ENCODE assay signal across 1 cellular context in the genomic region with DNA sequence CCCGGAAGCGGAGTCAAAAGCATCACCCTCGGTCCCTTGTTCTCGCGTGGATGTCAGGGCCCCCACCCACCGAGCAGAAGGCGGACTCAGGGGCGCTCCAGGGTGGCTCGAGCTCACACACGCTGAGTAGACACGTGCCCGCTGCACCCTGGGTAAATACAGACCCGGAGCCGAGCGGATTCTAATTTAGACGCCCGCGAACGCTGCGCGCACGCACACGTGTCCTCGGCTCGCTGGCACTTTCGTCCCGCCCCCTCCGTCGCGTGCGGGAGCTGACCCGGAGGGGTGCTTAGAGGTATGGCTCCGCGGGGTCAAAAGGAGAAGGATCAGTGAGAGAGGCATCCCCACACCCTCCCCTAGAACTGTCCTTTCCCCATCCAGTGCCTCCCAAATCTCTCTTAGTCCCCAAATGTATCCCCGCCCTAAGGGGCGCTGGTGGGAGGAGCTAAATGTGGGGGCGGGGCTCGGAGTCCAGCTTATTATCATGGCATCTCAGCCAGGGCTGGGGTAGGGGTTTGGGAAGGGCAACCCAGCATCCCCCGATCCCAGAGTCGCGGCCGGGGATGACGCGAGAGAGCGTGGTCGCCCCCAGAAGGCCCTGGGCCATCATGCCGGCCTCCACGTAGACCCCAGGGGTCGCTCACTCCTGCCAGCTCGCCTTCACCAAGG.
A peak's percentile ranks its signal among the peaks of the same experiment; 100 is the strongest.
TF ChIP-seq lines count a peak whose summit lies in the region.

No MANE protein-coding gene starts in this region.

TF ChIP-seq in K562, 482 proteins besides CTCF, POLR2A, EP300 and RAD21 (continued from another document and continues in another):
- TF ChIP-seq, protein P1, sequence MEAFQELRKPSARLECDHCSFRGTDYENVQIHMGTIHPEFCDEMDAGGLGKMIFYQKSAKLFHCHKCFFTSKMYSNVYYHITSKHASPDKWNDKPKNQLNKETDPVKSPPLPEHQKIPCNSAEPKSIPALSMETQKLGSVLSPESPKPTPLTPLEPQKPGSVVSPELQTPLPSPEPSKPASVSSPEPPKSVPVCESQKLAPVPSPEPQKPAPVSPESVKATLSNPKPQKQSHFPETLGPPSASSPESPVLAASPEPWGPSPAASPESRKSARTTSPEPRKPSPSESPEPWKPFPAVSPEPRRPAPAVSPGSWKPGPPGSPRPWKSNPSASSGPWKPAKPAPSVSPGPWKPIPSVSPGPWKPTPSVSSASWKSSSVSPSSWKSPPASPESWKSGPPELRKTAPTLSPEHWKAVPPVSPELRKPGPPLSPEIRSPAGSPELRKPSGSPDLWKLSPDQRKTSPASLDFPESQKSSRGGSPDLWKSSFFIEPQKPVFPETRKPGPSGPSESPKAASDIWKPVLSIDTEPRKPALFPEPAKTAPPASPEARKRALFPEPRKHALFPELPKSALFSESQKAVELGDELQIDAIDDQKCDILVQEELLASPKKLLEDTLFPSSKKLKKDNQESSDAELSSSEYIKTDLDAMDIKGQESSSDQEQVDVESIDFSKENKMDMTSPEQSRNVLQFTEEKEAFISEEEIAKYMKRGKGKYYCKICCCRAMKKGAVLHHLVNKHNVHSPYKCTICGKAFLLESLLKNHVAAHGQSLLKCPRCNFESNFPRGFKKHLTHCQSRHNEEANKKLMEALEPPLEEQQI (IDR thresholded peaks at IDR 0.05): no peak
- TF ChIP-seq C11orf30 (IDR thresholded peaks at IDR 0.05; ENCODE audit: low read depth) (peak; percentile 50), NRF1 (conservative IDR thresholded peaks at IDR 0.05 in 1 of 2, IDR thresholded peaks at IDR 0.05 in 1 of 2) (peak; percentile 75 to 80), ZNF174 (CRISPR knock-in tag; IDR thresholded peaks at IDR 0.05) (no peak), HDGF (IDR thresholded peaks at IDR 0.05) (no peak), SAFB (IDR thresholded peaks at IDR 0.05; ENCODE audit: borderline replicate concordance, low read depth, low read length) (peak; percentile 84), MEF2A (IDR thresholded peaks at IDR 0.05; ENCODE audit: control insufficient read depth, low read depth, low read length) (0 out of 2 replicates have a peak, but pooled peaks have one; percentile 29), ZNF696 (CRISPR knock-in tag; conservative IDR thresholded peaks at IDR 0.05) (0 out of 2 replicates have a peak, but pooled peaks have one; percentile 33), DDX20 (tag; IDR thresholded peaks at IDR 0.05; ENCODE audit: low read depth) (no peak), MAFK (IDR thresholded peaks at IDR 0.05; ENCODE audit: low read length) (no peak), KLF13 (tag; IDR thresholded peaks at IDR 0.05; ENCODE audit: borderline replicate concordance, low read depth) (peak; percentile 86), PRMT5 (CRISPR knock-in tag; IDR thresholded peaks at IDR 0.05) (no peak), YBX1 (IDR thresholded peaks at IDR 0.05) (no peak), HDAC1 (IDR thresholded peaks at IDR 0.05) (peak in 1 of 2 experiments; percentile 78; a peak in 2 of 4 replicates), NR4A1 (CRISPR knock-in tag; IDR thresholded peaks at IDR 0.05) (0 out of 2 replicates have a peak, but pooled peaks have one; percentile 30), NR4A1 (tag; IDR thresholded peaks at IDR 0.05) (no peak), NR2C1 (IDR thresholded peaks at IDR 0.05) (peak; percentile 75), NR2C1 (tag; IDR thresholded peaks at IDR 0.05) (peak; percentile 32; the same call in 1 of the 2 replicates), ERF (CRISPR knock-in tag; IDR thresholded peaks at IDR 0.05) (peak; percentile 86; the same call in 1 of the 2 replicates), CHD2 (IDR thresholded peaks at IDR 0.05; ENCODE audit: low read depth, low read length) (peak; percentile 61; the same call in 1 of the 2 replicates), HDAC2 (IDR thresholded peaks at IDR 0.05) (0 out of 2 replicates have a peak, but pooled peaks have one; percentile 42), ELF2 (CRISPR knock-in tag; IDR thresholded peaks at IDR 0.05) (peak; percentile 71; the same call in 1 of the 2 replicates), ZC3H4 (CRISPR knock-in tag; IDR thresholded peaks at IDR 0.05; ENCODE audit: borderline replicate concordance) (0 out of 2 replicates have a peak, but pooled peaks have one; percentile 15), L3MBTL2 (IDR thresholded peaks at IDR 0.05) (peak; percentile 94), ZFP36 (IDR thresholded peaks at IDR 0.05; ENCODE audit: low read depth, low read length, partially characterized antibody) (no peak), POLR3G (IDR thresholded peaks at IDR 0.05; ENCODE audit: extremely low read depth, insufficient read length, insufficient replicate concordance) (no peak), CREB1 (IDR thresholded peaks at IDR 0.05) (peak; percentile 87), CREB1 (CRISPR knock-in tag; IDR thresholded peaks at IDR 0.05) (peak; percentile 54; the same call in 1 of the 2 replicates), STAG1 (CRISPR knock-in tag; IDR thresholded peaks at IDR 0.05; ENCODE audit: borderline replicate concordance) (0 out of 2 replicates have a peak, but pooled peaks have one; percentile 30), PCBP1 (IDR thresholded peaks at IDR 0.05; ENCODE audit: low read depth, low read length, poor library complexity, severe bottlenecking) (peak; percentile 43), ATF1 (CRISPR knock-in tag; IDR thresholded peaks at IDR 0.05) (peak; percentile 59), ATF1 (tag; IDR thresholded peaks at IDR 0.05) (peak; percentile 65), YY1 (IDR thresholded peaks at IDR 0.05; ENCODE audit: borderline replicate concordance in 1 of 3, control insufficient read depth in 1 of 3, extremely low read depth in 1 of 3, insufficient read depth in 3 of 3, insufficient read length in 1 of 3, insufficient replicate concordance in 2 of 3, low read depth in 1 of 3, low read length in 2 of 3) (peak in 2 of 3 experiments; percentile 51 to 76), ZBTB7A (IDR thresholded peaks at IDR 0.05; ENCODE audit: borderline replicate concordance, control insufficient read depth, low read depth, low read length) (peak; percentile 93)
- TF ChIP-seq, protein P2, sequence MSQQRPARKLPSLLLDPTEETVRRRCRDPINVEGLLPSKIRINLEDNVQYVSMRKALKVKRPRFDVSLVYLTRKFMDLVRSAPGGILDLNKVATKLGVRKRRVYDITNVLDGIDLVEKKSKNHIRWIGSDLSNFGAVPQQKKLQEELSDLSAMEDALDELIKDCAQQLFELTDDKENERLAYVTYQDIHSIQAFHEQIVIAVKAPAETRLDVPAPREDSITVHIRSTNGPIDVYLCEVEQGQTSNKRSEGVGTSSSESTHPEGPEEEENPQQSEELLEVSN (IDR thresholded peaks at IDR 0.05; ENCODE audit: borderline replicate concordance in 1 of 2, extremely low read depth in 1 of 2, insufficient read depth in 1 of 2, insufficient read length in 1 of 2, low read depth in 1 of 2, low read length in 1 of 2, poor library complexity in 1 of 2, severe bottlenecking in 1 of 2): peak; percentile 82 to 97
- TF ChIP-seq, protein P3, sequence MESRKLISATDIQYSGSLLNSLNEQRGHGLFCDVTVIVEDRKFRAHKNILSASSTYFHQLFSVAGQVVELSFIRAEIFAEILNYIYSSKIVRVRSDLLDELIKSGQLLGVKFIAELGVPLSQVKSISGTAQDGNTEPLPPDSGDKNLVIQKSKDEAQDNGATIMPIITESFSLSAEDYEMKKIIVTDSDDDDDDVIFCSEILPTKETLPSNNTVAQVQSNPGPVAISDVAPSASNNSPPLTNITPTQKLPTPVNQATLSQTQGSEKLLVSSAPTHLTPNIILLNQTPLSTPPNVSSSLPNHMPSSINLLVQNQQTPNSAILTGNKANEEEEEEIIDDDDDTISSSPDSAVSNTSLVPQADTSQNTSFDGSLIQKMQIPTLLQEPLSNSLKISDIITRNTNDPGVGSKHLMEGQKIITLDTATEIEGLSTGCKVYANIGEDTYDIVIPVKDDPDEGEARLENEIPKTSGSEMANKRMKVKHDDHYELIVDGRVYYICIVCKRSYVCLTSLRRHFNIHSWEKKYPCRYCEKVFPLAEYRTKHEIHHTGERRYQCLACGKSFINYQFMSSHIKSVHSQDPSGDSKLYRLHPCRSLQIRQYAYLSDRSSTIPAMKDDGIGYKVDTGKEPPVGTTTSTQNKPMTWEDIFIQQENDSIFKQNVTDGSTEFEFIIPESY (CRISPR knock-in tag; IDR thresholded peaks at IDR 0.05): 0 out of 2 replicates have a peak, but pooled peaks have one; percentile 32
- TF ChIP-seq, protein P4, sequence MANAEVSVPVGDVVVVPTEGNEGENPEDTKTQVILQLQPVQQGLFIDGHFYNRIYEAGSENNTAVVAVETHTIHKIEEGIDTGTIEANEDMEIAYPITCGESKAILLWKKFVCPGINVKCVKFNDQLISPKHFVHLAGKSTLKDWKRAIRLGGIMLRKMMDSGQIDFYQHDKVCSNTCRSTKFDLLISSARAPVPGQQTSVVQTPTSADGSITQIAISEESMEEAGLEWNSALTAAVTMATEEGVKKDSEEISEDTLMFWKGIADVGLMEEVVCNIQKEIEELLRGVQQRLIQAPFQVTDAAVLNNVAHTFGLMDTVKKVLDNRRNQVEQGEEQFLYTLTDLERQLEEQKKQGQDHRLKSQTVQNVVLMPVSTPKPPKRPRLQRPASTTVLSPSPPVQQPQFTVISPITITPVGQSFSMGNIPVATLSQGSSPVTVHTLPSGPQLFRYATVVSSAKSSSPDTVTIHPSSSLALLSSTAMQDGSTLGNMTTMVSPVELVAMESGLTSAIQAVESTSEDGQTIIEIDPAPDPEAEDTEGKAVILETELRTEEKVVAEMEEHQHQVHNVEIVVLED (CRISPR knock-in tag; IDR thresholded peaks at IDR 0.05): peak; percentile 37; the same call in 1 of the 2 replicates
- TF ChIP-seq, protein P5, sequence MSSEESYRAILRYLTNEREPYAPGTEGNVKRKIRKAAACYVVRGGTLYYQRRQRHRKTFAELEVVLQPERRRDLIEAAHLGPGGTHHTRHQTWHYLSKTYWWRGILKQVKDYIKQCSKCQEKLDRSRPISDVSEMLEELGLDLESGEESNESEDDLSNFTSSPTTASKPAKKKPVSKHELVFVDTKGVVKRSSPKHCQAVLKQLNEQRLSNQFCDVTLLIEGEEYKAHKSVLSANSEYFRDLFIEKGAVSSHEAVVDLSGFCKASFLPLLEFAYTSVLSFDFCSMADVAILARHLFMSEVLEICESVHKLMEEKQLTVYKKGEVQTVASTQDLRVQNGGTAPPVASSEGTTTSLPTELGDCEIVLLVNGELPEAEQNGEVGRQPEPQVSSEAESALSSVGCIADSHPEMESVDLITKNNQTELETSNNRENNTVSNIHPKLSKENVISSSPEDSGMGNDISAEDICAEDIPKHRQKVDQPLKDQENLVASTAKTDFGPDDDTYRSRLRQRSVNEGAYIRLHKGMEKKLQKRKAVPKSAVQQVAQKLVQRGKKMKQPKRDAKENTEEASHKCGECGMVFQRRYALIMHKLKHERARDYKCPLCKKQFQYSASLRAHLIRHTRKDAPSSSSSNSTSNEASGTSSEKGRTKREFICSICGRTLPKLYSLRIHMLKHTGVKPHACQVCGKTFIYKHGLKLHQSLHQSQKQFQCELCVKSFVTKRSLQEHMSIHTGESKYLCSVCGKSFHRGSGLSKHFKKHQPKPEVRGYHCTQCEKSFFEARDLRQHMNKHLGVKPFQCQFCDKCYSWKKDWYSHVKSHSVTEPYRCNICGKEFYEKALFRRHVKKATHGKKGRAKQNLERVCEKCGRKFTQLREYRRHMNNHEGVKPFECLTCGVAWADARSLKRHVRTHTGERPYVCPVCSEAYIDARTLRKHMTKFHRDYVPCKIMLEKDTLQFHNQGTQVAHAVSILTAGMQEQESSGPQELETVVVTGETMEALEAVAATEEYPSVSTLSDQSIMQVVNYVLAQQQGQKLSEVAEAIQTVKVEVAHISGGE (CRISPR knock-in tag; IDR thresholded peaks at IDR 0.05): peak in 1 of 3 experiments; percentile 44; a peak in 1 of 6 replicates
- TF ChIP-seq, protein P6, sequence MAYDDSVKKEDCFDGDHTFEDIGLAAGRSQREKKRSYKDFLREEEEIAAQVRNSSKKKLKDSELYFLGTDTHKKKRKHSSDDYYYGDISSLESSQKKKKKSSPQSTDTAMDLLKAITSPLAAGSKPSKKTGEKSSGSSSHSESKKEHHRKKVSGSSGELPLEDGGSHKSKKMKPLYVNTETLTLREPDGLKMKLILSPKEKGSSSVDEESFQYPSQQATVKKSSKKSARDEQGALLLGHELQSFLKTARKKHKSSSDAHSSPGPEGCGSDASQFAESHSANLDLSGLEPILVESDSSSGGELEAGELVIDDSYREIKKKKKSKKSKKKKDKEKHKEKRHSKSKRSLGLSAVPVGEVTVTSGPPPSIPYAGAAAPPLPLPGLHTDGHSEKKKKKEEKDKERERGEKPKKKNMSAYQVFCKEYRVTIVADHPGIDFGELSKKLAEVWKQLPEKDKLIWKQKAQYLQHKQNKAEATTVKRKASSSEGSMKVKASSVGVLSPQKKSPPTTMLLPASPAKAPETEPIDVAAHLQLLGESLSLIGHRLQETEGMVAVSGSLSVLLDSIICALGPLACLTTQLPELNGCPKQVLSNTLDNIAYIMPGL (CRISPR knock-in tag; IDR thresholded peaks at IDR 0.05): peak; percentile 41; the same call in 1 of the 2 replicates
- TF ChIP-seq, protein P7, sequence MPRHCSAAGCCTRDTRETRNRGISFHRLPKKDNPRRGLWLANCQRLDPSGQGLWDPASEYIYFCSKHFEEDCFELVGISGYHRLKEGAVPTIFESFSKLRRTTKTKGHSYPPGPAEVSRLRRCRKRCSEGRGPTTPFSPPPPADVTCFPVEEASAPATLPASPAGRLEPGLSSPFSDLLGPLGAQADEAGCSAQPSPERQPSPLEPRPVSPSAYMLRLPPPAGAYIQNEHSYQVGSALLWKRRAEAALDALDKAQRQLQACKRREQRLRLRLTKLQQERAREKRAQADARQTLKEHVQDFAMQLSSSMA (CRISPR knock-in tag; IDR thresholded peaks at IDR 0.05): 0 out of 2 replicates have a peak, but pooled peaks have one; percentile 10
- TF ChIP-seq, protein P8, sequence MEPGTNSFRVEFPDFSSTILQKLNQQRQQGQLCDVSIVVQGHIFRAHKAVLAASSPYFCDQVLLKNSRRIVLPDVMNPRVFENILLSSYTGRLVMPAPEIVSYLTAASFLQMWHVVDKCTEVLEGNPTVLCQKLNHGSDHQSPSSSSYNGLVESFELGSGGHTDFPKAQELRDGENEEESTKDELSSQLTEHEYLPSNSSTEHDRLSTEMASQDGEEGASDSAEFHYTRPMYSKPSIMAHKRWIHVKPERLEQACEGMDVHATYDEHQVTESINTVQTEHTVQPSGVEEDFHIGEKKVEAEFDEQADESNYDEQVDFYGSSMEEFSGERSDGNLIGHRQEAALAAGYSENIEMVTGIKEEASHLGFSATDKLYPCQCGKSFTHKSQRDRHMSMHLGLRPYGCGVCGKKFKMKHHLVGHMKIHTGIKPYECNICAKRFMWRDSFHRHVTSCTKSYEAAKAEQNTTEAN (CRISPR knock-in tag; IDR thresholded peaks at IDR 0.05): no peak
- TF ChIP-seq, protein P9, sequence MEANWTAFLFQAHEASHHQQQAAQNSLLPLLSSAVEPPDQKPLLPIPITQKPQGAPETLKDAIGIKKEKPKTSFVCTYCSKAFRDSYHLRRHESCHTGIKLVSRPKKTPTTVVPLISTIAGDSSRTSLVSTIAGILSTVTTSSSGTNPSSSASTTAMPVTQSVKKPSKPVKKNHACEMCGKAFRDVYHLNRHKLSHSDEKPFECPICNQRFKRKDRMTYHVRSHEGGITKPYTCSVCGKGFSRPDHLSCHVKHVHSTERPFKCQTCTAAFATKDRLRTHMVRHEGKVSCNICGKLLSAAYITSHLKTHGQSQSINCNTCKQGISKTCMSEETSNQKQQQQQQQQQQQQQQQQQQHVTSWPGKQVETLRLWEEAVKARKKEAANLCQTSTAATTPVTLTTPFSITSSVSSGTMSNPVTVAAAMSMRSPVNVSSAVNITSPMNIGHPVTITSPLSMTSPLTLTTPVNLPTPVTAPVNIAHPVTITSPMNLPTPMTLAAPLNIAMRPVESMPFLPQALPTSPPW (CRISPR knock-in tag; IDR thresholded peaks at IDR 0.05): no peak
